Comparison of ENCODE assay signal across 9 cellular contexts in the genomic region with DNA sequence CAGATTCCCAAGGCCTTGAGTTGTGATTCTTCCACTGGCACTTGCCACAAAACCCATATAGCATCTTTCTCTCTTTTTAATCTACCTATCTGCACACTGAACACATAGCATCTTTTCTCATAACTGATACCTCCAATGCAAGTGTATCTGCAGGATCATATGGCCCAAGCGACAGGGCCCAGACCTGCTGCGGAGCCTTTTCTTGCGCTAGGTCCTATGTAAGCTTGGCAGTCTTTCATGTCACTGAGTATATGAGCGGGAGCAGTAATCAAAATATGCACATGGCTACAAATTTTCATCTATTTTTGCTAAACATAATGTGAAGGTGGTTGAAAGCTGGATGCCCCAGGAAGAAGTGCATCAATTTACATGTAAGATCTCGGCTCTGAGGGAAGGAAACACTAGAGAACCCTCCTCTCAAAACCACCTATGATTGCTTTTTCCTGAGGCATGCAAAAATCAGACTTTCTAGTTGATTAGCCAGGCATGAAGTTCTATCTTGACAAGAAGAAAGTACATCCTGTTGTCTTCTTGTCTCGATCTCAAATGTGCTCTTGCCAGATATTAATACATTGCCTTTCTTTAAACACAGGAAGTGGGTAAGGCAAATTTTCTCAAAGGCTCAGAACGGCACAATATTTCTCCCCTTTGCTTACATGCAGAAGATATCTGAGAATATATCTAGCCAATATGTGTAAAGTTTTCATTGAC. TPM values are rescaled to one million over a fixed set of nuclear protein-coding genes. Genes with fewer than 3 reads are reported as not detected.
DNase-seq lines count a peak whose midpoint lies in the region; ATAC-seq lines count a peak whose summit lies in the region.
"Had no signal": no experiment of that assay in that cellular context is flagged by ENCODE, and none has a peak within 500 bp of the region (broad histone marks: within the 10 kb centered on the region; RNA-seq: fewer than 3 reads in every experiment).

No MANE protein-coding gene starts in this region.

- H3K4me3 Mint-ChIP-seq in CD4-positive, alpha-beta memory T cell: peak overlapping the region; percentile 61 to 79 (median 70)
- H3K4me3 Mint-ChIP-seq in activated T-helper 2 cell treated with anti-CD3 and anti-CD28 coated beads, Interferon-gamma antibody, Interleukin-2, Interleukin-4, amounts not matched to agents 10 μg/mL and 5 μg/mL and 100 μg/mL, durations not matched to agents 14 hours and 24 hours and 36 hours (ENCODE audit: low read depth): peak overlapping the region; percentile 56

- H3K4me1 Mint-ChIP-seq in CD4-positive, alpha-beta memory T cell: peaks cover 39 to 68% (median 57%) of the 10 kb centered on the region in 4 donors
- H3K4me1 Mint-ChIP-seq in activated T-helper 2 cell treated with anti-CD3 and anti-CD28 coated beads, Interferon-gamma antibody, Interleukin-2, Interleukin-4, amounts not matched to agents 10 μg/mL and 5 μg/mL and 100 μg/mL, durations not matched to agents 14 hours and 24 hours and 36 hours (ENCODE audit: low read depth): peaks cover 39% of the 10 kb centered on the region

- peaks cover 0 to 2% (median 0%) of the 10 kb centered on the region in 8 donors for H3K9me3 Mint-ChIP-seq in CD4-positive, alpha-beta memory T cell
- no peaks in the 10 kb centered on the region for H3K9me3 Mint-ChIP-seq in activated T-helper 2 cell treated with anti-CD3 and anti-CD28 coated beads, Interferon-gamma antibody, Interleukin-2, Interleukin-4, amounts not matched to agents 10 μg/mL and 5 μg/mL and 100 μg/mL, durations not matched to agents 14 hours and 24 hours and 36 hours

- CTCF ChIA-PET in CD4-positive, alpha-beta memory T cell (lab: Charles Lee; ENCODE audit: partially characterized antibody): interaction anchor here (0.8 to 9.5 kb wide), 9 partner anchors 9 to 28 kb away, joined by 3 to 98 read pairs (median 7); no protein-coding TSS in a partner anchor

- intact Hi-C loops in CD4-positive, alpha-beta memory T cell (cut with micrococcal nuclease): loop anchor here (1.0 to 10.0 kb wide), 5 partner anchors 12 to 1380 kb away; a partner anchor contains a TSS
- intact Hi-C loops in activated T-helper 2 cell treated with anti-CD3 and anti-CD28 coated beads, Interferon-gamma antibody, Interleukin-2, Interleukin-4, amounts not matched to agents 10 μg/mL and 5 μg/mL and 100 μg/mL, durations not matched to agents 14 hours and 24 hours and 36 hours (cut with micrococcal nuclease): loop anchor here (1.0 kb wide), 2 partner anchors 14 to 27 kb away; a partner anchor contains a TSS

- peak overlapping the region; percentile 10 to 14 for H3K4me3 ChIP-seq in CD4-positive, alpha-beta memory T cell (ENCODE audit: low read length in 2 of 2)

- H3K27me3 Mint-ChIP-seq in CD4-positive, alpha-beta memory T cell: no peaks in the 10 kb centered on the region
- H3K27me3 Mint-ChIP-seq in activated T-helper 2 cell treated with anti-CD3 and anti-CD28 coated beads, Interferon-gamma antibody, Interleukin-2, Interleukin-4, amounts not matched to agents 10 μg/mL and 5 μg/mL and 100 μg/mL, durations not matched to agents 14 hours and 24 hours and 36 hours (ENCODE audit: low read depth): no peaks in the 10 kb centered on the region

- H3K27me3 ChIP-seq in CD4-positive, alpha-beta memory T cell (ENCODE audit: insufficient read depth, low read length): no peaks in the 10 kb centered on the region

- H3K27ac Mint-ChIP-seq in CD4-positive, alpha-beta memory T cell: peak overlapping the region; percentile 85 to 97 (median 92)
- H3K27ac Mint-ChIP-seq in activated T-helper 2 cell treated with anti-CD3 and anti-CD28 coated beads, Interferon-gamma antibody, Interleukin-2, Interleukin-4, amounts not matched to agents 10 μg/mL and 5 μg/mL and 100 μg/mL, durations not matched to agents 14 hours and 24 hours and 36 hours: peak overlapping the region; percentile 96

- peak; percentile 47 to 81 (median 74) for DNase-seq in CD4-positive, alpha-beta memory T cell
- peak; percentile 24 for DNase-seq in GM19240 (ENCODE audit: insufficient read length, low spot score)
- DNase-seq in activated T-helper 2 cell treated with anti-CD3 and anti-CD28 coated beads, Interferon-gamma antibody, Interleukin-2, Interleukin-4, amounts not matched to agents 10 μg/mL and 5 μg/mL and 100 μg/mL, durations not matched to agents 14 hours and 24 hours and 36 hours (ENCODE audit: low spot score): no peak
- DNase-seq in SIG-M5 treated with dmso at 0.1 percent for 504 hours (lab: John Stamatoyannopoulos, UW; ENCODE audit: unreplicated experiment): no peak
- DNase-seq in NCI-H1436 (lab: John Stamatoyannopoulos, UW): no peak
- no peak for DNase-seq in activated CD8-positive, alpha-beta memory T cell treated with anti-CD3 and anti-CD28 coated beads, Interleukin-2, amount 50 U/mL, for 4 hours
- no peak for DNase-seq in NCI-H774 (lab: John Stamatoyannopoulos, UW)
- DNase-seq: anterior cingulate cortex had no signal

- peak; percentile 89 for ATAC-seq in HG03066 (IDR thresholded peaks at IDR 0.05; ENCODE audit: low read depth, unreplicated experiment)

- H3K27ac ChIP-seq in CD4-positive, alpha-beta memory T cell (ENCODE audit: low read depth, low read length): peak overlapping the region; percentile 49

- POLR2A ChIA-PET in CD4-positive, alpha-beta memory T cell (lab: Charles Lee; ENCODE audit: partially characterized antibody): interaction anchor here (0.6 to 6.3 kb wide), 12 partner anchors 10 to 1376 kb away, joined by 3 to 144 read pairs (median 5); a partner anchor contains a TSS

- H3K9me3 ChIP-seq in CD4-positive, alpha-beta memory T cell (ENCODE audit: control insufficient read depth in 1 of 2, low read length in 2 of 2): no peaks in the 10 kb centered on the region

- H3K4me1 ChIP-seq in CD4-positive, alpha-beta memory T cell (ENCODE audit: insufficient read depth, low read length): peaks cover 74% of the 10 kb centered on the region

- no peaks in the 10 kb centered on the region for H3K36me3 Mint-ChIP-seq in CD4-positive, alpha-beta memory T cell
- no peaks in the 10 kb centered on the region for H3K36me3 Mint-ChIP-seq in activated T-helper 2 cell treated with anti-CD3 and anti-CD28 coated beads, Interferon-gamma antibody, Interleukin-2, Interleukin-4, amounts not matched to agents 10 μg/mL and 5 μg/mL and 100 μg/mL, durations not matched to agents 14 hours and 24 hours and 36 hours (ENCODE audit: low read depth)

- H3K36me3 ChIP-seq in CD4-positive, alpha-beta memory T cell (ENCODE audit: insufficient read depth, low read length): no peaks in the 10 kb centered on the region

RNA-seq across cellular contexts. Expression of a gene that starts 26.9 kb away (rescaled TPM):
- 10 to 100 TPM; 85.8 to 89.4 TPM for total RNA-seq in CD4-positive, alpha-beta memory T cell
- polyA plus RNA-seq in CD4-positive, alpha-beta memory T cell: 10 to 100 TPM; 10.0 to 15.6 TPM
- 44.8 and 45.3 TPM in 2 replicates for total RNA-seq in activated T-helper 2 cell treated with anti-CD3 and anti-CD28 coated beads, Interferon-gamma antibody, Interleukin-2, Interleukin-4, amounts not matched to agents 10 μg/mL and 5 μg/mL and 100 μg/mL, durations not matched to agents 14 hours and 24 hours and 36 hours

Comparison
In these comparisons a context has a peak if more than half of its experiments do, and no peak if none do; other contexts are left out.
1. DNase-seq: peak in CD4-positive, alpha-beta memory T cell (5 of 5) and GM19240 (single experiment); none in activated T-helper 2 cell treated with anti-CD3 and anti-CD28 coated beads, Interferon-gamma antibody, Interleukin-2, Interleukin-4, amounts not matched to agents 10 μg/mL and 5 μg/mL and 100 μg/mL, durations not matched to agents 14 hours and 24 hours and 36 hours (single experiment), SIG-M5 treated with dmso at 0.1 percent for 504 hours (single experiment), NCI-H1436 (single experiment), activated CD8-positive, alpha-beta memory T cell treated with anti-CD3 and anti-CD28 coated beads, Interleukin-2, amount 50 U/mL, for 4 hours (single experiment) and NCI-H774 (single experiment).